Comparison of ENCODE assay signal across 1 cellular context in the genomic region with DNA sequence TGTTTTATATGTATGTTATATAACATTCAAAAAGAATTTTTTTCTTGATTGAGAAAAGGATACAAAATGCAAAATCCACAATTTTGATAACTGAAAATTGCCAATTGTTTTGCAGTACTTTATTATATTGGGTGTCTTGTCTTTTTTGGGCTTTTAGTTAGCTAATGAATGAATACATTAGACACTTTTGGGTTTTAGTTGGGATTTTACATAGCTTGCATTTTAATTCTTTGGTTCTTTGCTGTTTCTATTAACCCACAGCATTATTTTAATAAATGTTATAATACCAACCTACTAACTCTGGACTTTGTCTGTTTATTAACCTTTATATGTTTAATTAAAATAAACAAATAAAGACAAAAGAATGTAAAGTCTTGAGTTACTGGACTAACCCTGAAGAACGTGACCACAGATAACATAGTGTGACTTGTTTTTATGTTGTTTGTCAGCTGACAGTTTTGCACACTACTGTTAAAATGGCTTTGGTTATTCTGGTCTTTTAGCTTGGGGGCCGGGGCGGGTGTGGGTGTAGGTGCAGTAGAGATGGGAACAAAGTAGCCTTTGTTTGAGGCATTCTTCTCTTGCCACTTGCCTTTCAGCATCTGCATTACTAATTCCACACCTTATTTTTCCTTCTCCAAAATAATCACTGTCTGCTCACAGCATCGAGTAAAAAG.
TF ChIP-seq lines count a peak whose summit lies in the region.

No MANE protein-coding gene starts in this region.

TF ChIP-seq in WTC11, 78 proteins besides CTCF, POLR2A, EP300 and RAD21:
- TF ChIP-seq, protein P1, sequence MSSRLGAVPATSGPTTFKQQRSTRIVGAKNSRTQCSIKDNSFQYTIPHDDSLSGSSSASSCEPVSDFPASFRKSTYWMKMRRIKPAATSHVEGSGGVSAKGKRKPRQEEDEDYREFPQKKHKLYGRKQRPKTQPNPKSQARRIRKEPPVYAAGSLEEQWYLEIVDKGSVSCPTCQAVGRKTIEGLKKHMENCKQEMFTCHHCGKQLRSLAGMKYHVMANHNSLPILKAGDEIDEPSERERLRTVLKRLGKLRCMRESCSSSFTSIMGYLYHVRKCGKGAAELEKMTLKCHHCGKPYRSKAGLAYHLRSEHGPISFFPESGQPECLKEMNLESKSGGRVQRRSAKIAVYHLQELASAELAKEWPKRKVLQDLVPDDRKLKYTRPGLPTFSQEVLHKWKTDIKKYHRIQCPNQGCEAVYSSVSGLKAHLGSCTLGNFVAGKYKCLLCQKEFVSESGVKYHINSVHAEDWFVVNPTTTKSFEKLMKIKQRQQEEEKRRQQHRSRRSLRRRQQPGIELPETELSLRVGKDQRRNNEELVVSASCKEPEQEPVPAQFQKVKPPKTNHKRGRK (CRISPR knock-in tag; IDR thresholded peaks at IDR 0.05; ENCODE audit: borderline replicate concordance): no peak
- TF ChIP-seq PRRX2 (CRISPR knock-in tag; IDR thresholded peaks at IDR 0.05) (no peak), ZNF263 (CRISPR knock-in tag; IDR thresholded peaks at IDR 0.05; ENCODE audit: low read depth) (no peak), TP53 (CRISPR knock-in tag; IDR thresholded peaks at IDR 0.05) (no peak), CDX4 (CRISPR knock-in tag; IDR thresholded peaks at IDR 0.05; ENCODE audit: borderline replicate concordance) (no peak), TEAD4 (CRISPR knock-in tag; IDR thresholded peaks at IDR 0.05) (no peak), JAZF1 (CRISPR knock-in tag; IDR thresholded peaks at IDR 0.05) (no peak), RELA (CRISPR knock-in tag; IDR thresholded peaks at IDR 0.05; ENCODE audit: borderline replicate concordance) (no peak), OVOL2 (CRISPR knock-in tag; IDR thresholded peaks at IDR 0.05; ENCODE audit: borderline replicate concordance) (no peak), MXD4 (CRISPR knock-in tag; IDR thresholded peaks at IDR 0.05; ENCODE audit: borderline replicate concordance) (no peak), SMAD3 (CRISPR knock-in tag; IDR thresholded peaks at IDR 0.05; ENCODE audit: borderline replicate concordance) (no peak)
- TF ChIP-seq, protein P2, sequence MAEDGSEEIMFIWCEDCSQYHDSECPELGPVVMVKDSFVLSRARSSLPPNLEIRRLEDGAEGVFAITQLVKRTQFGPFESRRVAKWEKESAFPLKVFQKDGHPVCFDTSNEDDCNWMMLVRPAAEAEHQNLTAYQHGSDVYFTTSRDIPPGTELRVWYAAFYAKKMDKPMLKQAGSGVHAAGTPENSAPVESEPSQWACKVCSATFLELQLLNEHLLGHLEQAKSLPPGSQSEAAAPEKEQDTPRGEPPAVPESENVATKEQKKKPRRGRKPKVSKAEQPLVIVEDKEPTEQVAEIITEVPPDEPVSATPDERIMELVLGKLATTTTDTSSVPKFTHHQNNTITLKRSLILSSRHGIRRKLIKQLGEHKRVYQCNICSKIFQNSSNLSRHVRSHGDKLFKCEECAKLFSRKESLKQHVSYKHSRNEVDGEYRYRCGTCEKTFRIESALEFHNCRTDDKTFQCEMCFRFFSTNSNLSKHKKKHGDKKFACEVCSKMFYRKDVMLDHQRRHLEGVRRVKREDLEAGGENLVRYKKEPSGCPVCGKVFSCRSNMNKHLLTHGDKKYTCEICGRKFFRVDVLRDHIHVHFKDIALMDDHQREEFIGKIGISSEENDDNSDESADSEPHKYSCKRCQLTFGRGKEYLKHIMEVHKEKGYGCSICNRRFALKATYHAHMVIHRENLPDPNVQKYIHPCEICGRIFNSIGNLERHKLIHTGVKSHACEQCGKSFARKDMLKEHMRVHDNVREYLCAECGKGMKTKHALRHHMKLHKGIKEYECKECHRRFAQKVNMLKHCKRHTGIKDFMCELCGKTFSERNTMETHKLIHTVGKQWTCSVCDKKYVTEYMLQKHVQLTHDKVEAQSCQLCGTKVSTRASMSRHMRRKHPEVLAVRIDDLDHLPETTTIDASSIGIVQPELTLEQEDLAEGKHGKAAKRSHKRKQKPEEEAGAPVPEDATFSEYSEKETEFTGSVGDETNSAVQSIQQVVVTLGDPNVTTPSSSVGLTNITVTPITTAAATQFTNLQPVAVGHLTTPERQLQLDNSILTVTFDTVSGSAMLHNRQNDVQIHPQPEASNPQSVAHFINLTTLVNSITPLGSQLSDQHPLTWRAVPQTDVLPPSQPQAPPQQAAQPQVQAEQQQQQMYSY (CRISPR knock-in tag; IDR thresholded peaks at IDR 0.05): no peak
- TF ChIP-seq, protein P3, sequence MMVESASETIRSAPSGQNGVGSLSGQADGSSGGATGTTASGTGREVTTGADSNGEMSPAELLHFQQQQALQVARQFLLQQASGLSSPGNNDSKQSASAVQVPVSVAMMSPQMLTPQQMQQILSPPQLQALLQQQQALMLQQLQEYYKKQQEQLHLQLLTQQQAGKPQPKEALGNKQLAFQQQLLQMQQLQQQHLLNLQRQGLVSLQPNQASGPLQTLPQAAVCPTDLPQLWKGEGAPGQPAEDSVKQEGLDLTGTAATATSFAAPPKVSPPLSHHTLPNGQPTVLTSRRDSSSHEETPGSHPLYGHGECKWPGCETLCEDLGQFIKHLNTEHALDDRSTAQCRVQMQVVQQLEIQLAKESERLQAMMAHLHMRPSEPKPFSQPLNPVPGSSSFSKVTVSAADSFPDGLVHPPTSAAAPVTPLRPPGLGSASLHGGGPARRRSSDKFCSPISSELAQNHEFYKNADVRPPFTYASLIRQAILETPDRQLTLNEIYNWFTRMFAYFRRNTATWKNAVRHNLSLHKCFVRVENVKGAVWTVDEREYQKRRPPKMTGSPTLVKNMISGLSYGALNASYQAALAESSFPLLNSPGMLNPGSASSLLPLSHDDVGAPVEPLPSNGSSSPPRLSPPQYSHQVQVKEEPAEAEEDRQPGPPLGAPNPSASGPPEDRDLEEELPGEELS (CRISPR knock-in tag; IDR thresholded peaks at IDR 0.05): no peak
